Comparison of ENCODE assay signal across 8 cellular contexts in the genomic region with DNA sequence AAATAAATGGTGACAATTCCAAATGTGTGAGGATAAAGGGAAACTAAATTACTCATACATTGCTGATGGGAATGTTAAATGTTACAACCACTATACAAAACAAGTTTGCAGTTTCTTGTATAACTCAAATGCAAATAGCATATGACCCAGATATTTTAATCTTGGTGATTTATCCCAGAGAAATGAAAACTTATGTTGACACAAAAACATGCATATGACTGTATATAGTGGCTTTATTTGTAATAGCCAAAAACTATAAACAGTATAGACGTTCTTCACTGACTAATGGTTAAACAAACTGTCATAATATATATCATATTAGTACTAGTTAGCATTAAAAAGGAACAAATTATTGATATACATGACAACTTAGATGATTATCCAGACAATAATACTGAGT.
"Had no signal": no experiment of that assay in that cellular context is flagged by ENCODE, and none has a peak within 500 bp of the region (broad histone marks: within the 10 kb centered on the region; RNA-seq: fewer than 3 reads in every experiment).

No MANE protein-coding gene starts in this region.

- FAIRE-seq: G401.6, GM12878, GM12891, GM12892, GM18507, GM19239 had no signal

- ATAC-seq: GM12878 had no signal

- H3K4me3 ChIP-seq: GM12878 had no signal

- DNase-seq: GDM1, GF-D8 had no signal
